Comparison of ENCODE assay signal across 8 cellular contexts in genomic region chr9:73132034-73132776, GRCh38. TPM values are rescaled to one million over a fixed set of nuclear protein-coding genes. Genes with fewer than 3 reads are reported as not detected.
DNase-seq lines count a peak whose midpoint lies in the region; ATAC-seq, FAIRE-seq and TF ChIP-seq lines count a peak whose summit lies in the region.

No MANE protein-coding gene starts in this region.

- H3K9me3 ChIP-seq in SJCRH30 (replicated peaks) (no peaks in the 10 kb centered on the region), gastroesophageal sphincter (no peaks in the 10 kb centered on the region), testis (no peaks in the 10 kb centered on the region)

- TF ChIP-seq EP300 in gastroesophageal sphincter (IDR thresholded peaks at IDR 0.05): no peak

- intact Hi-C loops in activated naive CD4-positive, alpha-beta T cell treated with anti-CD3 and anti-CD28 coated beads for 36 hours (cut with micrococcal nuclease): loop anchor here (1.0 to 5.0 kb wide), 10 partner anchors 15 to 1955 kb away; partner anchors contain the start of genes ABHD17B, C9orf85, CARNMT1 and NMRK1
- intact Hi-C loops in testis (cut with DNase I; ENCODE audit: low total_unique reads): no loop called here

- TF ChIP-seq CTCF in gastroesophageal sphincter (IDR thresholded peaks at IDR 0.05) (no peak), omental fat pad (IDR thresholded peaks at IDR 0.05) (no peak), testis (IDR thresholded peaks at IDR 0.05) (no peak)

- H3K9me3 Mint-ChIP-seq in activated naive CD4-positive, alpha-beta T cell treated with anti-CD3 and anti-CD28 coated beads for 36 hours: no peaks in the 10 kb centered on the region

- no peaks in the 10 kb centered on the region for H3K36me3 Mint-ChIP-seq in activated naive CD4-positive, alpha-beta T cell treated with anti-CD3 and anti-CD28 coated beads for 36 hours (ENCODE audit: low read depth)

- ATAC-seq in GM21367 (IDR thresholded peaks at IDR 0.05; ENCODE audit: unreplicated experiment) (peak; percentile 92), gastroesophageal sphincter (peak; percentile 81), omental fat pad (ENCODE audit: low FRiP score) (peak; percentile 78)

- H3K27me3 Mint-ChIP-seq in activated naive CD4-positive, alpha-beta T cell treated with anti-CD3 and anti-CD28 coated beads for 36 hours (ENCODE audit: low read depth): no peaks in the 10 kb centered on the region

- H3K4me3 ChIP-seq in SJCRH30: peak overlapping the region; percentile 61
- H3K4me3 ChIP-seq in gastroesophageal sphincter: peak overlapping the region; percentile 54 to 97
- H3K4me3 ChIP-seq in testis: peak overlapping the region; percentile 24 to 56

- H3K4me1 ChIP-seq in SJCRH30 (peaks cover 16% of the 10 kb centered on the region), gastroesophageal sphincter (peaks cover 0 to 12% (median 2%) of the 10 kb centered on the region in 3 donors), testis (no peaks in the 10 kb centered on the region)

- DNase-seq in COLO829 (ENCODE audit: low spot score) (peak; percentile 72), HTR-8/SVneo (ENCODE audit: insufficient read length, low spot score) (peak; percentile 40), SJCRH30 (peak; percentile 82 to 87), omental fat pad (ENCODE audit: low spot score) (no peak), testis (peak; percentile 85)
- peak; percentile 76 for DNase-seq in activated naive CD4-positive, alpha-beta T cell treated with anti-CD3 and anti-CD28 coated beads for 36 hours

- peak; percentile 21 to 36 for TF ChIP-seq POLR2A in gastroesophageal sphincter (IDR thresholded peaks at IDR 0.05)
- no peak for TF ChIP-seq POLR2A in testis (IDR thresholded peaks at IDR 0.05)

- 0 to 1% methylated on average over 14 to 15 of the region's 15 CpGs for WGBS in gastroesophageal sphincter (ENCODE audit: low coverage in 1 of 2), 2 donors
- WGBS in testis, 2 donors: 2% methylated on average over 15 of the region's 15 CpGs

- peak overlapping the region; percentile 86 for H3K27ac Mint-ChIP-seq in activated naive CD4-positive, alpha-beta T cell treated with anti-CD3 and anti-CD28 coated beads for 36 hours

- peak overlapping the region; percentile 79 for H3K4me3 Mint-ChIP-seq in activated naive CD4-positive, alpha-beta T cell treated with anti-CD3 and anti-CD28 coated beads for 36 hours

- H3K27me3 ChIP-seq in SJCRH30 (no peaks in the 10 kb centered on the region), gastroesophageal sphincter (no peaks in the 10 kb centered on the region), testis (no peaks in the 10 kb centered on the region)

- no peak for FAIRE-seq in HTR-8/SVneo (lab: Jason Lieb, UNC)

- peaks cover 25% of the 10 kb centered on the region for H3K4me1 Mint-ChIP-seq in activated naive CD4-positive, alpha-beta T cell treated with anti-CD3 and anti-CD28 coated beads for 36 hours (ENCODE audit: low read depth)

- H3K36me3 ChIP-seq in SJCRH30: no peaks in the 10 kb centered on the region
- H3K36me3 ChIP-seq in gastroesophageal sphincter: no peaks in the 10 kb centered on the region
- no peaks in the 10 kb centered on the region for H3K36me3 ChIP-seq in testis (ENCODE audit: low read depth, missing control alignments)

- H3K27ac ChIP-seq in SJCRH30 (peak overlapping the region; percentile 86), gastroesophageal sphincter (peak overlapping the region; percentile 66 to 89 (median 78)), testis (peak overlapping the region; percentile 68 to 76)

- CTCF ChIA-PET in activated naive CD4-positive, alpha-beta T cell treated with anti-CD3 and anti-CD28 coated beads for 36 hours (lab: Charles Lee): interaction anchor here (1.3 to 3.4 kb wide), 4 partner anchors 23 to 51 kb away, joined by 4 to 16 read pairs (median 6); no protein-coding TSS in a partner anchor

RNA-seq across cellular contexts. Expression of gene ANXA1, which starts 19.5 kb away (rescaled TPM):
- 28.1 and 34.4 TPM in 2 replicates for total RNA-seq in SJCRH30 (2014; rRNA removed; shearing (Covaris generic))
- total RNA-seq in activated naive CD4-positive, alpha-beta T cell treated with anti-CD3 and anti-CD28 coated beads for 36 hours: 10 to 100 TPM; 17.9 to 19.9 TPM
- total RNA-seq in gastroesophageal sphincter: 100 to 1,000 TPM; 228 to 763 (median 356) TPM
- 1,000 to 10,000 TPM in 3 of 4 donors, 100 to 1,000 TPM in 1; 513 to 2,547 (median 1,383) TPM for total RNA-seq in omental fat pad
- 10 to 100 TPM; 12.1 to 13.4 TPM for total RNA-seq in testis
- polyA plus RNA-seq in testis (ENCODE audit: insufficient read depth, low read depth, low replicate concordance): 49.6 TPM
